Comparison of ENCODE assay signal across 29 cellular contexts in genomic region chr6:101445527-101445926, GRCh38. TPM values are rescaled to one million over a fixed set of nuclear protein-coding genes. Genes with fewer than 3 reads are reported as not detected.
DNase-seq lines count a peak whose midpoint lies in the region; ATAC-seq and TF ChIP-seq lines count a peak whose summit lies in the region.
"Had no signal": no experiment of that assay in that cellular context is flagged by ENCODE, and none has a peak within 500 bp of the region (broad histone marks: within the 10 kb centered on the region; RNA-seq: fewer than 3 reads in every experiment).

No MANE protein-coding gene starts in this region.

- no peak overlapping the region for H4K91ac ChIP-seq in IMR-90 (ENCODE audit: insufficient read depth, low read depth, low read length)

- in situ Hi-C loops in IMR-90 (cut with MboI; ENCODE audit: low sequenced_read_pairs): no loop called here
- in situ Hi-C loops in astrocyte of the cerebellum (cut with HindIII; ENCODE audit: low sequenced_read_pairs): no loop called here

- peak overlapping the region; percentile 37; the same call in 1 of the 2 replicates for H3K18ac ChIP-seq in IMR-90 (ENCODE audit: low read depth, low read length)

- dilution Hi-C loops in IMR-90 (cut with HindIII; ENCODE audit: low sequenced_read_pairs, unreplicated experiment): no loop called here

- H3K36me3 ChIP-seq in IMR-90 (ENCODE audit: control insufficient read depth, insufficient read depth, low read length) (no peaks in the 10 kb centered on the region), MM.1S (replicated peaks; ENCODE audit: insufficient read depth, low read length) (no peaks in the 10 kb centered on the region)
- H3K36me3 ChIP-seq: pancreas, right atrium auricular region, upper lobe of left lung had no signal

- TF ChIP-seq POLR2A in IMR-90 (IDR thresholded peaks at IDR 0.05; ENCODE audit: low read depth, low read length) (no peak), GM18505 (IDR thresholded peaks at IDR 0.05; ENCODE audit: borderline replicate concordance, extremely low read depth, insufficient read depth, insufficient read length) (no peak)

- H3K4me1 ChIP-seq in IMR-90 (ENCODE audit: control insufficient read depth, insufficient read depth, low read length) (peaks cover 2% of the 10 kb centered on the region; the same call in 1 of the 2 replicates), MM.1S (ENCODE audit: low read length) (no peaks in the 10 kb centered on the region)
- H3K4me1 ChIP-seq: pancreas, right atrium auricular region, upper lobe of left lung had no signal

- H3K27ac ChIP-seq in IMR-90 (ENCODE audit: insufficient read depth, low read length) (no peak overlapping the region), MM.1S (ENCODE audit: low read length) (no peak overlapping the region)
- H3K27ac ChIP-seq: coronary artery, pancreas, right atrium auricular region, upper lobe of left lung had no signal

- no peak overlapping the region for H3K14ac ChIP-seq in IMR-90 (replicated peaks; ENCODE audit: low read depth, low read length)

- H3K56ac ChIP-seq in IMR-90 (ENCODE audit: extremely low read depth, insufficient read depth, low read length): no peak overlapping the region

- no peaks in the 10 kb centered on the region for H3K9me3 ChIP-seq in IMR-90 (ENCODE audit: control insufficient read depth, insufficient read depth, low read length)
- H3K9me3 ChIP-seq in MM.1S (replicated peaks; ENCODE audit: insufficient read depth, low read length): no peaks in the 10 kb centered on the region
- H3K9me3 ChIP-seq: pancreas, right atrium auricular region, upper lobe of left lung had no signal

- no peak for TF ChIP-seq RAD21 in IMR-90 (IDR thresholded peaks at IDR 0.05; ENCODE audit: low read length)

- H4K5ac ChIP-seq in IMR-90 (ENCODE audit: low read depth, low read length): no peak overlapping the region

- H3K9me2 ChIP-seq in MM.1S (replicated peaks; ENCODE audit: insufficient read depth, low read length): no peaks in the 10 kb centered on the region

- DNase-seq in AG08395 (ENCODE audit: low spot score) (peak; percentile 75), ELR (ENCODE audit: low read depth) (peak; percentile 3), IMR-90 (peak; percentile 89), astrocyte of the cerebellum (ENCODE audit: low read depth) (peak; percentile 32), MM.1S (no peak)
- DNase-seq: activated CD4-positive, alpha-beta T cell treated with anti-CD3 and anti-CD28 coated beads, Interleukin-2, amount 50 U/mL, for 1 hour; activated naive CD4-positive, alpha-beta T cell treated with anti-CD3 and anti-CD28 coated beads, Interleukin-2, amount 10 ng/mL, durations not matched to agents 7 days and 5 days; amygdala; DND-41; effector memory CD4-positive, alpha-beta T cell; H7; KBM-7; NCI-H1417 treated with DMSO at 0.1 percent for 48 hours; NCI-H2107; NCI-H510A treated with DMSO at 0.1 percent for 48 hours; pancreas; Right ventricle myocardium superior; stimulated activated CD4-positive, alpha-beta T cell treated with anti-CD3 and anti-CD28 coated beads, Interleukin-2, amount 100 ng/mL, for 48 hours; T-helper 9 cell; upper lobe of left lung had no signal

- no peak overlapping the region for H2AK5ac ChIP-seq in IMR-90 (ENCODE audit: low read depth, low read length)

- POLR2A ChIA-PET in IMR-90 (lab: Charles Lee; ENCODE audit: unreplicated experiment): no interaction called here

- H2BK5ac ChIP-seq in IMR-90 (ENCODE audit: low read depth, low read length, poor library complexity, severe bottlenecking): peak overlapping the region; percentile 70

- no peak overlapping the region for H3K9ac ChIP-seq in IMR-90 (ENCODE audit: low read depth, low read length)
- no peak overlapping the region for H3K9ac ChIP-seq in MM.1S (ENCODE audit: low read length)

- H3K4ac ChIP-seq in IMR-90 (ENCODE audit: low read depth, low read length): no peak overlapping the region

- CTCF ChIA-PET in IMR-90 (lab: Yijun Ruan, JAX): no interaction called here

- no peak overlapping the region for H2BK20ac ChIP-seq in IMR-90 (ENCODE audit: low read depth, low read length)

- H3F3A ChIP-seq in MM.1S (ENCODE audit: insufficient read depth, low read length): no peaks in the 10 kb centered on the region

- H2BK120ac ChIP-seq in IMR-90 (ENCODE audit: low read depth, low read length): no peak overlapping the region

- H3K4me3 ChIP-seq in IMR-90 (ENCODE audit: insufficient read depth, low read depth, low read length) (no peak overlapping the region), astrocyte of the cerebellum (ENCODE audit: low read depth, low read length) (no peak overlapping the region), MM.1S (ENCODE audit: low read length) (no peak overlapping the region)
- H3K4me3 ChIP-seq: coronary artery, pancreas, right atrium auricular region, upper lobe of left lung had no signal

- no peak overlapping the region for H2AK9ac ChIP-seq in IMR-90 (replicated peaks; ENCODE audit: low read depth, low read length, poor library complexity)

- ATAC-seq in IMR-90 (ENCODE audit: low read depth): peak; percentile 85
- ATAC-seq in GM18505 (IDR thresholded peaks at IDR 0.05; ENCODE audit: unreplicated experiment): no peak
- no peak for ATAC-seq in GM21529 (IDR thresholded peaks at IDR 0.05; ENCODE audit: unreplicated experiment)
- ATAC-seq in HG03095 (IDR thresholded peaks at IDR 0.05; ENCODE audit: unreplicated experiment): no peak
- ATAC-seq: pancreas, WTC11 had no signal

- no peak overlapping the region for H2BK15ac ChIP-seq in IMR-90 (ENCODE audit: low read depth, low read length)

- H4K8ac ChIP-seq in IMR-90 (ENCODE audit: low read depth in 2 of 2, low read length in 2 of 2): no peak overlapping the region

- TF ChIP-seq CTCF in IMR-90 (conservative IDR thresholded peaks at IDR 0.05; ENCODE audit: low read depth, low read length) (no peak), astrocyte of the cerebellum (IDR thresholded peaks at IDR 0.05; ENCODE audit: low read depth, low read length, missing control alignments) (no peak), MM.1S (IDR thresholded peaks at IDR 0.05; ENCODE audit: low read length) (no peak)

- no peaks in the 10 kb centered on the region for H3K27me3 ChIP-seq in IMR-90 (ENCODE audit: control insufficient read depth, insufficient read depth, low read length)
- no peaks in the 10 kb centered on the region for H3K27me3 ChIP-seq in MM.1S (replicated peaks; ENCODE audit: insufficient read depth, low read length)
- H3K27me3 ChIP-seq: pancreas, right atrium auricular region, upper lobe of left lung had no signal

- peak overlapping the region; percentile 29; the same call in 1 of the 2 replicates for H3K4me2 ChIP-seq in IMR-90 (ENCODE audit: low read depth, low read length)
- no peak overlapping the region for H3K4me2 ChIP-seq in MM.1S (ENCODE audit: low read depth, low read length)

- H4K20me1 ChIP-seq in IMR-90 (ENCODE audit: insufficient read depth, low read length): no peaks in the 10 kb centered on the region
- no peaks in the 10 kb centered on the region for H4K20me1 ChIP-seq in MM.1S (ENCODE audit: insufficient read depth, low read length)

- no peak overlapping the region for H3K23ac ChIP-seq in IMR-90 (ENCODE audit: low read depth, low read length)

- WGBS in IMR-90 (ENCODE audit: extremely low coverage in 2 of 2, insufficient read length in 1 of 2), 2 experiments: no CpG with 5 or more reads among the region's 2 CpGs

- BruUV-seq in IMR-90 (replicated peaks; lab: Mats Ljungman, UMichigan): no TSS peak

- H3K79me1 ChIP-seq in IMR-90 (ENCODE audit: low read depth in 1 of 2, low read length in 2 of 2): 0 out of 4 replicates have a peak, but pooled peaks cover 0 to 3% of the 10 kb centered on the region in 2 experiments

- H2AFZ ChIP-seq in IMR-90 (replicated peaks; ENCODE audit: low read length, poor library complexity): no peak overlapping the region
- H2AFZ ChIP-seq in MM.1S (ENCODE audit: low read length): no peak overlapping the region

- H3K9me1 ChIP-seq in IMR-90 (ENCODE audit: insufficient read depth, low read length): no peaks in the 10 kb centered on the region

- intact Hi-C loops in IMR-90 (cut with micrococcal nuclease): no loop called here

- no peaks in the 10 kb centered on the region for H3K79me2 ChIP-seq in MM.1S (ENCODE audit: low read length)

TF ChIP-seq in IMR-90, 13 proteins besides CTCF, POLR2A, EP300 and RAD21:
- TF ChIP-seq SMC3 (IDR thresholded peaks at IDR 0.05; ENCODE audit: low read depth, low read length): no peak

RNA-seq across cellular contexts. Expression of gene GRIK2, which starts 52.0 kb away (rescaled TPM):
- total RNA-seq in IMR-90 (2012; rRNA removed): 15.2 and 15.8 TPM in 2 replicates
- 5.6 and 8.2 TPM in 2 replicates for polyA plus RNA-seq in IMR-90 (2012; rRNA removed)
- polyA plus RNA-seq in IMR-90 (2012; cell fraction: cytosol; rRNA removed): 1.3 and 2.2 TPM in 2 replicates
- polyA plus RNA-seq in IMR-90 (2012; cell fraction: nucleus; rRNA removed; ENCODE audit: low replicate concordance): 2.8 and 27.3 TPM in 2 replicates
- total RNA-seq: activated T-helper 1 cell treated with anti-CD3 and anti-CD28 coated beads, Interleukin-12 subunit alpha, Interleukin-12 subunit beta, Interleukin-2, Interleukin-4 antibody, amounts not matched to agents 30 ng/mL and 10 ng/mL and 1 ng/mL, durations not matched to agents 14 hours and 24 hours and 36 hours; HT-29 had no signal
- polyA plus RNA-seq: CD14-positive monocyte had no signal
